24 cellular contexts compared by ENCODE assay signal in genomic region chr10:326894-327635, GRCh38.
"Had no signal": no experiment of that assay in that cellular context is flagged by ENCODE, and none has a peak within 500 bp of the region (broad histone marks: within the 10 kb centered on the region; RNA-seq: fewer than 3 reads in every experiment).

No MANE protein-coding gene starts in this region.

- DNase-seq: activated CD4-positive, alpha-beta T cell treated with anti-CD3 and anti-CD28 coated beads for 1 hour; activated CD4-positive, alpha-beta T cell treated with anti-CD3 and anti-CD28 coated beads, Interleukin-2, amount 50 U/mL, for 1 hour; activated effector memory CD4-positive, alpha-beta T cell treated with Interleukin-2 at 50 U/mL for 16 hours; activated naive CD4-positive, alpha-beta T cell treated with anti-CD3 and anti-CD28 coated beads, Interleukin-2, amount 50 U/mL, for 16 hours; activated naive CD8-positive, alpha-beta T cell treated with anti-CD3 and anti-CD28 coated beads, Interleukin-2, amount 50 U/mL, for 24 hours; activated T-cell treated with anti-CD3 and anti-CD28 coated beads, Interleukin-2, amount 50 U/mL, for 72 hours; effector CD4-positive, alpha-beta T cell; erythroblast; foreskin fibroblast; hippocampal formation; left ventricle myocardium superior; mammary epithelial cell; spleen; stimulated activated CD4-positive, alpha-beta T cell treated with anti-CD3 and anti-CD28 coated beads, Interleukin-4, amount 100 ng/mL, for 1 hour; stimulated activated naive CD4-positive, alpha-beta T cell; T-cell; testis; WERI-Rb-1 had no signal

- H3K9me3 Mint-ChIP-seq: activated naive CD8-positive, alpha-beta T cell treated with anti-CD3 and anti-CD28 coated beads, Interleukin-2, amount 50 U/mL, for 24 hours; activated T-cell treated with anti-CD3 and anti-CD28 coated beads, Interleukin-2, amount 50 U/mL, for 72 hours; dendritic cell treated with granulocyte-macrophage colony-stimulating factor and Interleukin-4, amounts not matched to agents 40 ng/mL and 50 ng/mL, for 4 days; mesothelial cell of epicardium; naive thymus-derived CD8-positive, alpha-beta T cell; neural progenitor cell; T-cell; T-helper 2 cell treated with Interferon-gamma antibody and Interleukin-4, amounts not matched to agents 5 μg/mL and 100 μg/mL, for 36 hours had no signal

- H3K27ac Mint-ChIP-seq: activated naive CD8-positive, alpha-beta T cell treated with anti-CD3 and anti-CD28 coated beads, Interleukin-2, amount 50 U/mL, for 24 hours; activated T-cell treated with anti-CD3 and anti-CD28 coated beads, Interleukin-2, amount 50 U/mL, for 72 hours; dendritic cell treated with granulocyte-macrophage colony-stimulating factor and Interleukin-4, amounts not matched to agents 40 ng/mL and 50 ng/mL, for 4 days; mesothelial cell of epicardium; naive thymus-derived CD8-positive, alpha-beta T cell; neural progenitor cell; T-cell; T-helper 2 cell treated with Interferon-gamma antibody and Interleukin-4, amounts not matched to agents 5 μg/mL and 100 μg/mL, for 36 hours had no signal

- H3K27me3 Mint-ChIP-seq: naive thymus-derived CD8-positive, alpha-beta T cell; T-cell had no signal

- H3K4me2 ChIP-seq: neural progenitor cell had no signal

- H2AFZ ChIP-seq: neural progenitor cell had no signal

- H3K9me3 ChIP-seq: spleen, testis, upper lobe of left lung had no signal

- H3K27me3 ChIP-seq: neural progenitor cell, spleen, testis, upper lobe of left lung had no signal

- H3K27ac ChIP-seq: neural progenitor cell, spleen, testis, upper lobe of left lung, WERI-Rb-1 had no signal

- H3K4me1 ChIP-seq: testis had no signal

- H3K4me3 ChIP-seq: neural progenitor cell, spleen, testis, upper lobe of left lung had no signal

- H3K4me3 Mint-ChIP-seq: activated naive CD8-positive, alpha-beta T cell treated with anti-CD3 and anti-CD28 coated beads, Interleukin-2, amount 50 U/mL, for 24 hours; activated T-cell treated with anti-CD3 and anti-CD28 coated beads, Interleukin-2, amount 50 U/mL, for 72 hours; dendritic cell treated with granulocyte-macrophage colony-stimulating factor and Interleukin-4, amounts not matched to agents 40 ng/mL and 50 ng/mL, for 4 days; mesothelial cell of epicardium; naive thymus-derived CD8-positive, alpha-beta T cell; neural progenitor cell; T-cell; T-helper 2 cell treated with Interferon-gamma antibody and Interleukin-4, amounts not matched to agents 5 μg/mL and 100 μg/mL, for 36 hours had no signal

- ATAC-seq: activated naive CD8-positive, alpha-beta T cell treated with anti-CD3 and anti-CD28 coated beads, Interleukin-2, amount 50 U/mL, for 24 hours; activated T-cell treated with anti-CD3 and anti-CD28 coated beads, Interleukin-2, amount 50 U/mL, for 72 hours; left ventricle myocardium superior; naive thymus-derived CD8-positive, alpha-beta T cell; T-cell had no signal

- H3K36me3 ChIP-seq: neural progenitor cell, WERI-Rb-1 had no signal
